Comparison of ENCODE assay signal across 20 cellular contexts in genomic region chr7:30987178-30987577, GRCh38. TPM values are rescaled to one million over a fixed set of nuclear protein-coding genes. Genes with fewer than 3 reads are reported as not detected.
A peak's percentile ranks its signal among the peaks of the same experiment; 100 is the strongest.
DNase-seq lines count a peak whose midpoint lies in the region; ATAC-seq and TF ChIP-seq lines count a peak whose summit lies in the region.
"Had no signal": no experiment of that assay in that cellular context is flagged by ENCODE, and none has a peak within 500 bp of the region (broad histone marks: within the 10 kb centered on the region; RNA-seq: fewer than 3 reads in every experiment).

No MANE protein-coding gene starts in this region.

- H3K27ac Mint-ChIP-seq in activated naive CD4-positive, alpha-beta T cell treated with anti-CD3 and anti-CD28 coated beads, Interleukin-2, amount 10 ng/mL, durations not matched to agents 7 days and 5 days = peak overlapping the region; percentile 53
- peak overlapping the region; percentile 52 for H3K27ac Mint-ChIP-seq in endodermal cell
- peak overlapping the region in 2 of 3 experiments; percentile 41 to 44 for H3K27ac Mint-ChIP-seq in nephron
- H3K27ac Mint-ChIP-seq: CD4-positive, alpha-beta T cell had no signal

- no peaks in the 10 kb centered on the region for H3K4me1 ChIP-seq in endodermal cell (ENCODE audit: control insufficient read depth, insufficient read depth, low read length)

- no peak for DNase-seq in activated naive CD4-positive, alpha-beta T cell treated with anti-CD3 and anti-CD28 coated beads, Interleukin-2, amount 10 ng/mL, durations not matched to agents 7 days and 5 days
- DNase-seq in activated naive CD4-positive, alpha-beta T cell treated with anti-CD3 and anti-CD28 coated beads, Interleukin-2, amount 50 U/mL, for 16 hours = no peak
- DNase-seq in endodermal cell (no peak), omental fat pad (ENCODE audit: low spot score) (no peak), NCI-H748 treated with DMSO at 0.1 percent for 48 hours (lab: John Stamatoyannopoulos, UW) (no peak)
- DNase-seq: AML-193; CD4-positive, alpha-beta T cell; DMS153; DMS79; GDM1; HCEC 1CT had no signal

- H3K27me3 ChIP-seq in endodermal cell (ENCODE audit: control insufficient read depth, insufficient read depth, low read length, poor library complexity, severe bottlenecking) = peaks cover 6% of the 10 kb centered on the region

- no peak overlapping the region for H3K9ac ChIP-seq in endodermal cell (ENCODE audit: extremely low read depth, low read length, poor library complexity, severe bottlenecking)

- H3K9me3 ChIP-seq in endodermal cell (ENCODE audit: control insufficient read depth, low read length) = no peaks in the 10 kb centered on the region
- H3K9me3 ChIP-seq: A549 had no signal

- H3K9me3 Mint-ChIP-seq in activated naive CD4-positive, alpha-beta T cell treated with anti-CD3 and anti-CD28 coated beads, Interleukin-2, amount 10 ng/mL, durations not matched to agents 7 days and 5 days = no peaks in the 10 kb centered on the region
- H3K9me3 Mint-ChIP-seq in endodermal cell (no peaks in the 10 kb centered on the region), nephron (no peaks in the 10 kb centered on the region)
- H3K9me3 Mint-ChIP-seq: CD4-positive, alpha-beta T cell had no signal

- no peak overlapping the region for H3K4me3 ChIP-seq in endodermal cell (ENCODE audit: low read length)
- H3K4me3 ChIP-seq: A549 had no signal

- CTCF ChIA-PET in activated naive CD4-positive, alpha-beta T cell treated with anti-CD3 and anti-CD28 coated beads, Interleukin-2, amount 10 ng/mL, durations not matched to agents 7 days and 5 days (lab: Charles Lee) = interaction anchor here (1.3 to 7.5 kb wide), 2 partner anchors 14 to 134 kb away, joined by 4 to 218 read pairs; no protein-coding TSS in a partner anchor

- peaks cover 12% of the 10 kb centered on the region for H3K4me1 Mint-ChIP-seq in activated naive CD4-positive, alpha-beta T cell treated with anti-CD3 and anti-CD28 coated beads, Interleukin-2, amount 10 ng/mL, durations not matched to agents 7 days and 5 days
- H3K4me1 Mint-ChIP-seq in endodermal cell = peaks cover 27% of the 10 kb centered on the region
- peaks cover 30% of the 10 kb centered on the region for H3K4me1 Mint-ChIP-seq in nephron

- H3K4me3 Mint-ChIP-seq in activated naive CD4-positive, alpha-beta T cell treated with anti-CD3 and anti-CD28 coated beads, Interleukin-2, amount 10 ng/mL, durations not matched to agents 7 days and 5 days = no peak overlapping the region
- H3K4me3 Mint-ChIP-seq in endodermal cell (no peak overlapping the region), nephron (peak overlapping the region in 2 of 3 experiments; percentile 18)
- H3K4me3 Mint-ChIP-seq: CD4-positive, alpha-beta T cell had no signal

- ATAC-seq in omental fat pad (ENCODE audit: low FRiP score) (no peak), GM21576 (IDR thresholded peaks at IDR 0.05; ENCODE audit: unreplicated experiment) (no peak)
- ATAC-seq: A549 had no signal

- H3K36me3 Mint-ChIP-seq in activated naive CD4-positive, alpha-beta T cell treated with anti-CD3 and anti-CD28 coated beads, Interleukin-2, amount 10 ng/mL, durations not matched to agents 7 days and 5 days = no peaks in the 10 kb centered on the region
- H3K36me3 Mint-ChIP-seq in endodermal cell (ENCODE audit: low read depth) = no peaks in the 10 kb centered on the region
- H3K36me3 Mint-ChIP-seq in nephron (ENCODE audit: low read depth) = no peaks in the 10 kb centered on the region

- H3K36me3 ChIP-seq in endodermal cell (ENCODE audit: control insufficient read depth, insufficient read depth, low read length) = no peaks in the 10 kb centered on the region

- WGBS in endodermal cell (ENCODE audit: insufficient coverage in 1 of 2, insufficient read length in 1 of 2), 2 experiments = 90 to 96% methylated on average over 5 to 7 of the region's 7 CpGs

- peaks cover 40% of the 10 kb centered on the region for H3K27me3 Mint-ChIP-seq in activated naive CD4-positive, alpha-beta T cell treated with anti-CD3 and anti-CD28 coated beads, Interleukin-2, amount 10 ng/mL, durations not matched to agents 7 days and 5 days
- H3K27me3 Mint-ChIP-seq in endodermal cell (ENCODE audit: insufficient read depth) = peaks cover 28% of the 10 kb centered on the region
- peaks cover 56% of the 10 kb centered on the region for H3K27me3 Mint-ChIP-seq in nephron (ENCODE audit: low read depth)

- H3K27ac ChIP-seq in endodermal cell (ENCODE audit: low read depth, low read length) = no peak overlapping the region
- H3K27ac ChIP-seq: 22Rv1, A549, C4-2B had no signal

- TF ChIP-seq CTCF in endodermal cell (conservative IDR thresholded peaks at IDR 0.05) (no peak), nephron (IDR thresholded peaks at IDR 0.05; ENCODE audit: unreplicated experiment in 3 of 3) (no peak), omental fat pad (IDR thresholded peaks at IDR 0.05) (no peak)

RNA-seq across cellular contexts. Expression of gene GHRHR, which starts 23.4 kb away (rescaled TPM):
- total RNA-seq in endodermal cell (not detected), omental fat pad (not detected)
- polyA plus RNA-seq in endodermal cell (2013, experiment 1 of 2) = not detected
- not detected for polyA plus RNA-seq in endodermal cell (2013, experiment 2 of 2)
- total RNA-seq: CD4-positive, alpha-beta T cell; Daoy; H4; HT-29 had no signal
- polyA plus RNA-seq: A549, BJ had no signal

Comparison
In these comparisons a context has a peak if more than half of its experiments do, and no peak if none do; other contexts are left out.
1. H3K4me3 Mint-ChIP-seq: peak in nephron (2 of 3); none in activated naive CD4-positive, alpha-beta T cell treated with anti-CD3 and anti-CD28 coated beads, Interleukin-2, amount 10 ng/mL, durations not matched to agents 7 days and 5 days (single experiment) and endodermal cell (single experiment).
2. Peak in every context shown above with its lines, with median percentiles within 50 percentile points of each other: H3K27ac Mint-ChIP-seq.